8 cellular contexts compared by ENCODE assay signal in the genomic region with DNA sequence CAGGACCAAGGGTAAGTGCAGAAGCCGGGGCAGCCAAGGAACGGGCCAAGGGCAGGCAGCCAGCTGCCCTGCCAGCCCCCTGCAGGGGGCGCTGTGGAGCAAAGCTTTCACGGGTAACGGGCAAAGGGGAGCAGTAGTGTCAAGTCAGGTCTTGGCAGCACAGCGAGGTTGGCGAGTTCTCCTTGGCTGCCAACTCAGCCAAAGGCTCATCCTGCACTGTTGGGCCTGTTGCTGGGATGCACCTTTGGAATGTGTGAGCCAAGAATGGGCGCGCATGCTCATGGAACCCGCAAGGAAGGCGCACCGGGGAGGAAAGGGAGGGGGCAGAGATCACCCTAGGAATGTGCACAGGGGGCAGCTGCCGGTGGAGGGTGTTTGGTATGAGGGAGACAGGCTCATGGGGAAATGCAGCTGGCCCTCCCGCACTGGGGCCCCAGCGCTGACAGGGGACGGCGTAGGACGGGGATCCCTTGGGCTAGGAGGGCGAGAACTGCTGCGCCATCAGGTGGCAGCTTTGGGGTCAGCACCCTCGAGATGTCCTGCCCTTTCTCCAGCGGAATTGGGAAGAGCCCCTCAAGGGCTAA.
A peak's percentile ranks its signal among the peaks of the same experiment; 100 is the strongest.
DNase-seq lines count a peak whose midpoint lies in the region; ATAC-seq and TF ChIP-seq lines count a peak whose summit lies in the region.

No MANE protein-coding gene starts in this region.

- peak overlapping the region; percentile 98 for H3K4me2 ChIP-seq in mesendoderm (ENCODE audit: low read length)

- no peaks in the 10 kb centered on the region for H3K79me2 ChIP-seq in mesendoderm (ENCODE audit: control insufficient read depth, insufficient read depth, low read length)

- H3K4me1 Mint-ChIP-seq in activated CD4-positive, alpha-beta T cell treated with anti-CD3 and anti-CD28 coated beads, Interleukin-2, amount 10 ng/mL, durations not matched to agents 24 days and 14 days = peaks cover 3% of the 10 kb centered on the region

- H3K18ac ChIP-seq in mesendoderm (ENCODE audit: low read length) = no peak overlapping the region

- intact Hi-C loops in activated CD4-positive, alpha-beta T cell treated with anti-CD3 and anti-CD28 coated beads, Interleukin-2, amount 10 ng/mL, durations not matched to agents 24 days and 14 days (cut with micrococcal nuclease) = no loop called here

- peak; percentile 56 for TF ChIP-seq CTCF in BJ (IDR thresholded peaks at IDR 0.05; ENCODE audit: insufficient read depth, low read depth, low read length)

- no peaks in the 10 kb centered on the region for H3K36me3 ChIP-seq in BJ (ENCODE audit: control insufficient read depth, insufficient read depth, low read length)
- H3K36me3 ChIP-seq in mesendoderm (ENCODE audit: control insufficient read depth, insufficient read depth, low read length) = no peaks in the 10 kb centered on the region

- no peak overlapping the region for H3K23ac ChIP-seq in mesendoderm (ENCODE audit: low read length)

- no peak overlapping the region for H2BK15ac ChIP-seq in mesendoderm (replicated peaks; ENCODE audit: low read depth)

- no peaks in the 10 kb centered on the region for H3K4me1 ChIP-seq in mesendoderm (ENCODE audit: control insufficient read depth, low read depth, low read length)

- no peaks in the 10 kb centered on the region for H3K79me1 ChIP-seq in mesendoderm (ENCODE audit: low read length)

- H3K27me3 ChIP-seq in BJ (ENCODE audit: control insufficient read depth, insufficient read depth, low read length) = no peaks in the 10 kb centered on the region
- H3K27me3 ChIP-seq in mesendoderm (ENCODE audit: insufficient read depth, low read length, poor library complexity) = no peaks in the 10 kb centered on the region

- H2BK5ac ChIP-seq in mesendoderm (ENCODE audit: low read length) = no peak overlapping the region

- H3K4me3 Mint-ChIP-seq in activated CD4-positive, alpha-beta T cell treated with anti-CD3 and anti-CD28 coated beads, Interleukin-2, amount 10 ng/mL, durations not matched to agents 24 days and 14 days = peak overlapping the region; percentile 88

- peak overlapping the region; percentile 78 for H3K56ac ChIP-seq in mesendoderm (ENCODE audit: low read length)

- no peak overlapping the region for H2AK5ac ChIP-seq in mesendoderm (ENCODE audit: low read length)

- H3K4ac ChIP-seq in mesendoderm (ENCODE audit: low read depth, low read length) = no peak overlapping the region

- no peak for DNase-seq in BJ (ENCODE audit: low read depth)
- peak; percentile 11 for DNase-seq in LHCN-M2 (ENCODE audit: low read depth)
- DNase-seq in activated CD4-positive, alpha-beta T cell treated with anti-CD3 and anti-CD28 coated beads, Interleukin-2, amount 10 ng/mL, durations not matched to agents 24 days and 14 days = peak; percentile 91
- DNase-seq in dermis blood vessel endothelial cell = peak; percentile 51
- peak; percentile 73 for DNase-seq in mesendoderm
- peak in 5 of 6 experiments; percentile 7 to 27 (median 17) for DNase-seq in stimulated activated naive CD4-positive, alpha-beta T cell (lab: John Stamatoyannopoulos, UW)
- no peak for DNase-seq in ureter (ENCODE audit: low spot score)

- no peak overlapping the region for H3K27ac Mint-ChIP-seq in activated CD4-positive, alpha-beta T cell treated with anti-CD3 and anti-CD28 coated beads, Interleukin-2, amount 10 ng/mL, durations not matched to agents 24 days and 14 days

- no peaks in the 10 kb centered on the region for H3K36me3 Mint-ChIP-seq in activated CD4-positive, alpha-beta T cell treated with anti-CD3 and anti-CD28 coated beads, Interleukin-2, amount 10 ng/mL, durations not matched to agents 24 days and 14 days (ENCODE audit: low read depth)

- WGBS in mesendoderm (ENCODE audit: extremely low coverage, insufficient coverage, low lambda C conversion rate) = no CpG with 5 or more reads among the region's 22 CpGs

- H3K27me3 Mint-ChIP-seq in activated CD4-positive, alpha-beta T cell treated with anti-CD3 and anti-CD28 coated beads, Interleukin-2, amount 10 ng/mL, durations not matched to agents 24 days and 14 days = peaks cover 12% of the 10 kb centered on the region

- CTCF ChIA-PET in BJ (lab: Yijun Ruan, JAX) = interaction anchor here (0.9 kb wide), 2 partner anchors 235 to 240 kb away, joined by 3 read pairs; no protein-coding TSS in a partner anchor

- H2BK120ac ChIP-seq in mesendoderm (ENCODE audit: low read depth, low read length) = no peak overlapping the region

- ATAC-seq in GM19395 (IDR thresholded peaks at IDR 0.05; ENCODE audit: unreplicated experiment) = peak; percentile 80

- H3K9me3 Mint-ChIP-seq in activated CD4-positive, alpha-beta T cell treated with anti-CD3 and anti-CD28 coated beads, Interleukin-2, amount 10 ng/mL, durations not matched to agents 24 days and 14 days = no peaks in the 10 kb centered on the region

- no peak overlapping the region for H3K27ac ChIP-seq in mesendoderm (ENCODE audit: low read depth, low read length)

- peak overlapping the region; percentile 66 for H3K9ac ChIP-seq in mesendoderm (ENCODE audit: low read length)

- POLR2A ChIA-PET in BJ (lab: Charles Lee) = interaction anchor here (0.6 kb wide), 1 partner anchor 47 kb away, joined by 3 read pairs; no protein-coding TSS in a partner anchor

- no peak overlapping the region for H4K8ac ChIP-seq in mesendoderm (ENCODE audit: low read depth, low read length)

- no peak overlapping the region for H4K5ac ChIP-seq in mesendoderm (ENCODE audit: low read length)

- no peak overlapping the region for H3K4me3 ChIP-seq in BJ (ENCODE audit: low read depth, low read length)
- peak overlapping the region; percentile 63 for H3K4me3 ChIP-seq in mesendoderm (ENCODE audit: low read length)

Comparison
In these comparisons a context has a peak if more than half of its experiments do, and no peak if none do; other contexts are left out.
1. DNase-seq: peak in LHCN-M2 (single experiment), activated CD4-positive, alpha-beta T cell treated with anti-CD3 and anti-CD28 coated beads, Interleukin-2, amount 10 ng/mL, durations not matched to agents 24 days and 14 days (single experiment), dermis blood vessel endothelial cell (single experiment), mesendoderm (single experiment) and stimulated activated naive CD4-positive, alpha-beta T cell (5 of 6); none in BJ (single experiment) and ureter (single experiment).